8 cellular contexts compared by ENCODE assay signal in genomic region chr6:29834564-29835436, GRCh38. TPM values are rescaled to one million over a fixed set of nuclear protein-coding genes. Genes with fewer than 3 reads are reported as not detected.
DNase-seq lines count a peak whose midpoint lies in the region; ATAC-seq and TF ChIP-seq lines count a peak whose summit lies in the region.

No MANE protein-coding gene starts in this region.

- no peaks in the 10 kb centered on the region for H3K36me3 Mint-ChIP-seq in activated T-cell treated with anti-CD3 and anti-CD28 coated beads, Interleukin-2, amount 50 U/mL, for 24 hours (ENCODE audit: low read depth)

- no peak overlapping the region for H3K4me3 Mint-ChIP-seq in activated T-cell treated with anti-CD3 and anti-CD28 coated beads, Interleukin-2, amount 50 U/mL, for 24 hours

- H3K27ac Mint-ChIP-seq in activated T-cell treated with anti-CD3 and anti-CD28 coated beads, Interleukin-2, amount 50 U/mL, for 24 hours, result no peak overlapping the region

- intact Hi-C loops in gastrocnemius medialis (cut with DNase I; ENCODE audit: low total_unique reads), result loop anchor here (1.0 to 2.0 kb wide), 2 partner anchors 96 to 130 kb away; no protein-coding TSS in a partner anchor

- TF ChIP-seq CTCF in gastroesophageal sphincter (IDR thresholded peaks at IDR 0.05) (peak; percentile 53 to 85 (median 76)), gastrocnemius medialis (IDR thresholded peaks at IDR 0.05 in 4 of 5, conservative IDR thresholded peaks at IDR 0.05 in 1 of 5) (peak; percentile 56 to 77 (median 65))

- 14 to 24% methylated on average over 10 to 11 of the region's 16 CpGs for WGBS in gastroesophageal sphincter (ENCODE audit: low coverage in 1 of 2), 2 donors

- H3K4me1 ChIP-seq in gastroesophageal sphincter (no peaks in the 10 kb centered on the region), gastrocnemius medialis (no peaks in the 10 kb centered on the region)

- H3K36me3 ChIP-seq in gastroesophageal sphincter (no peaks in the 10 kb centered on the region), gastrocnemius medialis (no peaks in the 10 kb centered on the region)

- H3K4me3 ChIP-seq in gastroesophageal sphincter (no peak overlapping the region), gastrocnemius medialis (no peak overlapping the region)

- in situ Hi-C loops in G401 (cut with HindIII; ENCODE audit: low sequenced_read_pairs) (loop anchor here (5.0 kb wide), 1 partner anchor 77 kb away; no protein-coding TSS in a partner anchor), gastrocnemius medialis (cut with MboI; ENCODE audit: low sequenced_read_pairs in 4 of 4) (loop anchor here in 1 of 4 donors (25.0 kb wide), 1 partner anchor 328 kb away; the partner anchor contains the start of genes TRIM10 and TRIM15)

- ATAC-seq in gastroesophageal sphincter (peak; percentile 57), gastrocnemius medialis (no peak), GM18498 (IDR thresholded peaks at IDR 0.05; ENCODE audit: unreplicated experiment) (no peak)

- H3K27ac ChIP-seq in gastroesophageal sphincter (no peak overlapping the region), gastrocnemius medialis (no peak overlapping the region)

- TF ChIP-seq POLR2A in gastroesophageal sphincter (IDR thresholded peaks at IDR 0.05) (no peak), gastrocnemius medialis (IDR thresholded peaks at IDR 0.05) (no peak)

- H3K9me3 ChIP-seq in gastroesophageal sphincter (no peaks in the 10 kb centered on the region), gastrocnemius medialis (no peaks in the 10 kb centered on the region)

- H3K4me1 Mint-ChIP-seq in activated T-cell treated with anti-CD3 and anti-CD28 coated beads, Interleukin-2, amount 50 U/mL, for 24 hours (ENCODE audit: low read depth), result peaks cover 8% of the 10 kb centered on the region

- peaks cover 85% of the 10 kb centered on the region for H3K27me3 ChIP-seq in gastroesophageal sphincter
- peaks cover 11 to 23% (median 20%) of the 10 kb centered on the region in 3 donors for H3K27me3 ChIP-seq in gastrocnemius medialis

- no peak for TF ChIP-seq EP300 in gastroesophageal sphincter (IDR thresholded peaks at IDR 0.05)

- no peaks in the 10 kb centered on the region for H3K9me3 Mint-ChIP-seq in activated T-cell treated with anti-CD3 and anti-CD28 coated beads, Interleukin-2, amount 50 U/mL, for 24 hours

- peak; percentile 11 for DNase-seq in G401 (ENCODE audit: low spot score)
- DNase-seq in NCI-H1105 treated with DMSO at 0.1 percent for 48 hours (lab: John Stamatoyannopoulos, UW), result peak; percentile 10
- peak; percentile 77 for DNase-seq in activated T-cell treated with anti-CD3 and anti-CD28 coated beads, Interleukin-2, amount 50 U/mL, for 24 hours
- DNase-seq in gastrocnemius medialis, result peak in 1 of 2 donors; percentile 18
- DNase-seq in GF-D8 (lab: John Stamatoyannopoulos, UW), result no peak
- no peak for DNase-seq in SKM-1 treated with dmso at 0.1 percent for 144 hours (lab: John Stamatoyannopoulos, UW; ENCODE audit: unreplicated experiment)

- H3K27me3 Mint-ChIP-seq in activated T-cell treated with anti-CD3 and anti-CD28 coated beads, Interleukin-2, amount 50 U/mL, for 24 hours, result peaks cover 60% of the 10 kb centered on the region

RNA-seq across cellular contexts. Expression of gene HLA-G, which starts 7.2 kb away (rescaled TPM):
- total RNA-seq in G401 (2014; rRNA removed; shearing (Covaris generic)), result not detected in 2 replicates
- total RNA-seq in gastroesophageal sphincter (not detected), gastrocnemius medialis (not detected)

Comparison
In these comparisons a context has a peak if more than half of its experiments do, and no peak if none do; other contexts are left out.
1. DNase-seq: peak in G401 (single experiment), NCI-H1105 treated with DMSO at 0.1 percent for 48 hours (single experiment) and activated T-cell treated with anti-CD3 and anti-CD28 coated beads, Interleukin-2, amount 50 U/mL, for 24 hours (single experiment); none in GF-D8 (single experiment) and SKM-1 treated with dmso at 0.1 percent for 144 hours (single experiment).